In genomic region chr21:36156815-36157670, GRCh38 we compare ENCODE assay signal across 8 cellular contexts. TPM values are rescaled to one million over a fixed set of nuclear protein-coding genes. Genes with fewer than 3 reads are reported as not detected.
DNase-seq lines count a peak whose midpoint lies in the region; ATAC-seq and TF ChIP-seq lines count a peak whose summit lies in the region.

A gene with protein sequence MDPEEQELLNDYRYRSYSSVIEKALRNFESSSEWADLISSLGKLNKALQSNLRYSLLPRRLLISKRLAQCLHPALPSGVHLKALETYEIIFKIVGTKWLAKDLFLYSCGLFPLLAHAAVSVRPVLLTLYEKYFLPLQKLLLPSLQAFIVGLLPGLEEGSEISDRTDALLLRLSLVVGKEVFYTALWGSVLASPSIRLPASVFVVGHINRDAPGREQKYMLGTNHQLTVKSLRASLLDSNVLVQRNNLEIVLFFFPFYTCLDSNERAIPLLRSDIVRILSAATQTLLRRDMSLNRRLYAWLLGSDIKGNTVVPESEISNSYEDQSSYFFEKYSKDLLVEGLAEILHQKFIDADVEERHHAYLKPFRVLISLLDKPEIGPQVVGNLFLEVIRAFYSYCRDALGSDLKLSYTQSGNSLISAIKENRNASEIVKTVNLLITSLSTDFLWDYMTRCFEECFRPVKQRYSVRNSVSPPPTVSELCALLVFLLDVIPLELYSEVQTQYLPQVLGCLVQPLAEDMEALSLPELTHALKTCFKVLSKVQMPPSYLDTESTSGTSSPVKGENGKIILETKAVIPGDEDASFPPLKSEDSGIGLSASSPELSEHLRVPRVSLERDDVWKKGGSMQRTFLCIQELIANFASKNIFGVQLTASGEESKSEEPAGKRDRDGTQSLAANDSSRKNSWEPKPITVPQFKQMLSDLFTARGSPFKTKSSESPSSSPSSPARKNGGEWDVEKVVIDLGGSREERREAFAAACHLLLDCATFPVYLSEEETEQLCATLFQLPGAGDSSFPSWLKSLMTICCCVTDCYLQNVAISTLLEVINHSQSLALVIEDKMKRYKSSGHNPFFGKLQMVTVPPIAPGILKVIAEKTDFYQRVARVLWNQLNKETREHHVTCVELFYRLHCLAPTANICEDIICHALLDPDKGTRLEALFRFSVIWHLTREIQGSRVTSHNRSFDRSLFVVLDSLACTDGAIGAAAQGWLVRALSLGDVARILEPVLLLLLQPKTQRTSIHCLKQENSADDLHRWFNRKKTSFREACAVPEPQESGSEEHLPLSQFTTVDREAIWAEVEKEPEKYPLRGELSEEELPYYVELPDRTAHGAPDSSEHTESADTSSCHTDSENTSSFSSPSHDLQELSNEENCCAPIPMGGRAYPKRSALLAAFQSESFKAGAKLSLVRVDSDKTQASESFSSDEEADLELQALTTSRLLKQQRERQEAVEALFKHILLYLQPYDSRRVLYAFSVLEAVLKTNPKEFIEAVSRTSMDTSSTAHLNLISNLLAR (N-terminal part only) (plus strand): TSS chr21:36156824. CDS start chr21:36164734, 7,910 bp downstream.

- peak; percentile 35 for TF ChIP-seq POLR2A in erythroblast (IDR thresholded peaks at IDR 0.05; ENCODE audit: low read length)

- intact Hi-C loops in natural killer cell (cut with micrococcal nuclease), result loop anchor here (1.0 kb wide), 3 partner anchors 17 to 163 kb away; partner anchors contain the start of genes CBR3 and MORC3

- no peaks in the 10 kb centered on the region for H3K36me3 ChIP-seq in KOPT-K1 (ENCODE audit: insufficient read depth, low read length)

- H3K4me1 Mint-ChIP-seq in natural killer cell, result peaks cover 24 to 29% of the 10 kb centered on the region in 2 donors

- H3K27ac Mint-ChIP-seq in natural killer cell, result peak within 1 kb of the TSS in 1 of 2 donors; percentile 84

- peak within 1 kb of the TSS; percentile 63 for H3K27ac ChIP-seq in KOPT-K1 (ENCODE audit: low read depth, low read length, poor library complexity, severe bottlenecking)

- H3K4me3 Mint-ChIP-seq in natural killer cell, result peak within 1 kb of the TSS; percentile 85

- H3K9me3 ChIP-seq in KOPT-K1 (ENCODE audit: insufficient read depth, low read length, poor library complexity, severe bottlenecking), result no peaks in the 10 kb centered on the region

- no peaks in the 10 kb centered on the region for H3K36me3 Mint-ChIP-seq in natural killer cell

- H3K27me3 Mint-ChIP-seq in natural killer cell (ENCODE audit: low read depth in 2 of 2), result no peaks in the 10 kb centered on the region

- ATAC-seq in GM21723 (IDR thresholded peaks at IDR 0.05; ENCODE audit: unreplicated experiment) (peak; percentile 30), natural killer cell (no peak)

- TF ChIP-seq CTCF in GM12875 (IDR thresholded peaks at IDR 0.05; ENCODE audit: borderline replicate concordance, insufficient read depth, low read depth, low read length), result no peak
- TF ChIP-seq CTCF in natural killer cell (IDR thresholded peaks at IDR 0.05), result no peak

- peak; percentile 37 to 46 for DNase-seq in activated CD4-positive, alpha-beta T cell treated with anti-CD3 and anti-CD28 coated beads for 4 hours
- DNase-seq in erythroblast (lab: John Stamatoyannopoulos, UW) (peak in 1 of 2 experiments; percentile 74), natural killer cell (no peak), ureter (ENCODE audit: low spot score) (no peak), HK-2 (ENCODE audit: unreplicated experiment) (no peak)

- no peaks in the 10 kb centered on the region for H3K9me3 Mint-ChIP-seq in natural killer cell

- peak within 1 kb of the TSS; percentile 87 for H3K4me3 ChIP-seq in GM12875 (ENCODE audit: low read depth, low read length)

RNA-seq across cellular contexts. Expression of the gene that starts here (rescaled TPM):
- total RNA-seq in natural killer cell (10 to 100 TPM; 29.5 to 32.1 (median 31.9) TPM), ureter (31.0 TPM)

Comparison
In these comparisons a context has a peak if more than half of its experiments do, and no peak if none do; other contexts are left out.
1. DNase-seq: peak in activated CD4-positive, alpha-beta T cell treated with anti-CD3 and anti-CD28 coated beads for 4 hours (2 of 2); none in natural killer cell (single experiment), ureter (single experiment) and HK-2 (single experiment).